23 cellular contexts compared by ENCODE assay signal in genomic region chr21:45213392-45213791, GRCh38.
DNase-seq lines count a peak whose midpoint lies in the region; ATAC-seq, FAIRE-seq and TF ChIP-seq lines count a peak whose summit lies in the region.
"Had no signal": no experiment of that assay in that cellular context is flagged by ENCODE, and none has a peak within 500 bp of the region (broad histone marks: within the 10 kb centered on the region; RNA-seq: fewer than 3 reads in every experiment).

No MANE protein-coding gene starts in this region.

- no peak overlapping the region for H3K4me3 Mint-ChIP-seq in activated CD8-positive, alpha-beta memory T cell treated with anti-CD3 and anti-CD28 coated beads, Interleukin-2, amount 10 ng/mL, durations not matched to agents 7 days and 5 days
- no peak overlapping the region for H3K4me3 Mint-ChIP-seq in activated T-cell treated with anti-CD3 and anti-CD28 coated beads, Interleukin-2, amount 50 U/mL, for 24 hours
- H3K4me3 Mint-ChIP-seq: CD4-positive, alpha-beta memory T cell; GM23338; H9 had no signal

- no peak overlapping the region for H3K9ac ChIP-seq in HepG2 (ENCODE audit: insufficient read depth, low read depth, low read length)
- H3K9ac ChIP-seq: BLaER1 treated with 17β-estradiol and CSF1 and Interleukin-3, amounts not matched to agents 10 nM and 100 nM had no signal

- H3K36me3 ChIP-seq in HepG2 (replicated peaks in 1 of 2; ENCODE audit: control insufficient read depth in 1 of 2, insufficient read depth in 2 of 2, low read length in 2 of 2) (peaks cover 0 to 1% of the 10 kb centered on the region in 2 experiments; a peak in 1 of 5 replicates), right lobe of liver (no peaks in the 10 kb centered on the region), WERI-Rb-1 (peaks cover 21% of the 10 kb centered on the region)
- H3K36me3 ChIP-seq: BE2C had no signal

- no peaks in the 10 kb centered on the region for H3K9me3 ChIP-seq in HepG2 (ENCODE audit: low read length)
- peaks cover 0 to 8% (median 0%) of the 10 kb centered on the region in 4 donors for H3K9me3 ChIP-seq in right lobe of liver
- peaks cover 18% of the 10 kb centered on the region for H3K9me3 ChIP-seq in WERI-Rb-1 (ENCODE audit: severe bottlenecking)
- H3K9me3 ChIP-seq: BE2C had no signal

- no peak for FAIRE-seq in HepG2 (lab: Jason Lieb, UNC)
- FAIRE-seq: GM12878 had no signal

- no peak for DNase-seq in HepG2 (ENCODE audit: low spot score)
- no peak for DNase-seq in right lobe of liver
- peak; percentile 70 for DNase-seq in NCI-H524 treated with DMSO at 0.1 percent for 48 hours (lab: John Stamatoyannopoulos, UW)
- no peak for DNase-seq in WERI-Rb-1
- no peak for DNase-seq in activated CD8-positive, alpha-beta memory T cell treated with anti-CD3 and anti-CD28 coated beads, Interleukin-2, amount 10 ng/mL, durations not matched to agents 7 days and 5 days
- no peak for DNase-seq in activated T-cell treated with anti-CD3 and anti-CD28 coated beads, Interleukin-2, amount 50 U/mL, for 24 hours
- DNase-seq in NCI-H345 (lab: John Stamatoyannopoulos, UW): no peak
- DNase-seq: ACHN; AML-193; BE2C; Calu3; CD4-positive, alpha-beta memory T cell; COR-L47; DMS 273 treated with DMSO at 0.1 percent for 48 hours; DMS79; EL; GDM1; H9 had no signal

- no peak overlapping the region for H3K4me2 ChIP-seq in HepG2 (ENCODE audit: low read depth, low read length)
- H3K4me2 ChIP-seq: BLaER1 treated with 17β-estradiol and CSF1 and Interleukin-3, amounts not matched to agents 10 nM and 100 nM; GM23338 had no signal

- H3K4me1 ChIP-seq in HepG2 (ENCODE audit: insufficient read depth, low read length) (no peaks in the 10 kb centered on the region), right lobe of liver (no peaks in the 10 kb centered on the region)

- in situ Hi-C loops in HepG2 (cut with HindIII; ENCODE audit: extremely low pct_ligation_motif_present, low pct_unique_long_range_greater_than_20kb): no loop called here

- peaks cover 16% of the 10 kb centered on the region for H3K9me3 Mint-ChIP-seq in activated CD8-positive, alpha-beta memory T cell treated with anti-CD3 and anti-CD28 coated beads, Interleukin-2, amount 10 ng/mL, durations not matched to agents 7 days and 5 days (ENCODE audit: low read depth)
- peaks cover 9% of the 10 kb centered on the region for H3K9me3 Mint-ChIP-seq in activated T-cell treated with anti-CD3 and anti-CD28 coated beads, Interleukin-2, amount 50 U/mL, for 24 hours

- H3K4me1 Mint-ChIP-seq in activated CD8-positive, alpha-beta memory T cell treated with anti-CD3 and anti-CD28 coated beads, Interleukin-2, amount 10 ng/mL, durations not matched to agents 7 days and 5 days: peaks cover 19% of the 10 kb centered on the region
- peaks cover 15% of the 10 kb centered on the region for H3K4me1 Mint-ChIP-seq in activated T-cell treated with anti-CD3 and anti-CD28 coated beads, Interleukin-2, amount 50 U/mL, for 24 hours (ENCODE audit: low read depth)
- H3K4me1 Mint-ChIP-seq: GM23338, H9 had no signal

- H3K27me3 ChIP-seq in HepG2 (ENCODE audit: control insufficient read depth in 1 of 2, insufficient read depth in 2 of 2, low read length in 2 of 2) (no peaks in the 10 kb centered on the region), right lobe of liver (no peaks in the 10 kb centered on the region), WERI-Rb-1 (ENCODE audit: insufficient read depth, low read depth, severe bottlenecking) (no peaks in the 10 kb centered on the region)
- H3K27me3 ChIP-seq: BE2C; BLaER1 treated with 17β-estradiol and CSF1 and Interleukin-3, amounts not matched to agents 10 nM and 100 nM had no signal

- H3K27me3 Mint-ChIP-seq in activated CD8-positive, alpha-beta memory T cell treated with anti-CD3 and anti-CD28 coated beads, Interleukin-2, amount 10 ng/mL, durations not matched to agents 7 days and 5 days: no peaks in the 10 kb centered on the region
- no peaks in the 10 kb centered on the region for H3K27me3 Mint-ChIP-seq in activated T-cell treated with anti-CD3 and anti-CD28 coated beads, Interleukin-2, amount 50 U/mL, for 24 hours
- H3K27me3 Mint-ChIP-seq: CD4-positive, alpha-beta memory T cell had no signal

- TF ChIP-seq POLR2A in HepG2 (IDR thresholded peaks at IDR 0.05; ENCODE audit: insufficient read depth in 1 of 2, low read depth in 2 of 2, low read length in 2 of 2) (no peak), right lobe of liver (IDR thresholded peaks at IDR 0.05) (no peak)

- no peak overlapping the region for H2AFZ ChIP-seq in HepG2 (ENCODE audit: low read length)
- H2AFZ ChIP-seq: GM23338 had no signal

- ATAC-seq in HepG2 (no peak), right lobe of liver (no peak)
- ATAC-seq in activated CD8-positive, alpha-beta memory T cell treated with anti-CD3 and anti-CD28 coated beads, Interleukin-2, amount 10 ng/mL, durations not matched to agents 7 days and 5 days: no peak
- ATAC-seq: GM12878, GM23338, HCT116 had no signal

- peaks cover 42% of the 10 kb centered on the region for H3K36me3 Mint-ChIP-seq in activated CD8-positive, alpha-beta memory T cell treated with anti-CD3 and anti-CD28 coated beads, Interleukin-2, amount 10 ng/mL, durations not matched to agents 7 days and 5 days
- H3K36me3 Mint-ChIP-seq in activated T-cell treated with anti-CD3 and anti-CD28 coated beads, Interleukin-2, amount 50 U/mL, for 24 hours (ENCODE audit: low read depth): peaks cover 91% of the 10 kb centered on the region

- POLR2A ChIA-PET in HepG2 (lab: Yijun Ruan, JAX): no interaction called here

- TF ChIP-seq RAD21 in HepG2 (CRISPR knock-in tag; IDR thresholded peaks at IDR 0.05): no peak

- H3K27ac Mint-ChIP-seq in activated CD8-positive, alpha-beta memory T cell treated with anti-CD3 and anti-CD28 coated beads, Interleukin-2, amount 10 ng/mL, durations not matched to agents 7 days and 5 days: no peak overlapping the region
- H3K27ac Mint-ChIP-seq in activated T-cell treated with anti-CD3 and anti-CD28 coated beads, Interleukin-2, amount 50 U/mL, for 24 hours: no peak overlapping the region
- H3K27ac Mint-ChIP-seq: CD4-positive, alpha-beta memory T cell; GM23338; H9 had no signal

- H3K79me2 ChIP-seq in HepG2 (ENCODE audit: insufficient read depth, low read length): no peaks in the 10 kb centered on the region

- H3K27ac ChIP-seq in HepG2 (ENCODE audit: extremely low read length, insufficient read depth, low read length) (no peak overlapping the region), right lobe of liver (no peak overlapping the region), WERI-Rb-1 (peak overlapping the region; percentile 57)
- H3K27ac ChIP-seq: 22Rv1; BLaER1 treated with 17β-estradiol and CSF1 and Interleukin-3, amounts not matched to agents 10 nM and 100 nM had no signal

- H3K4me3 ChIP-seq in HepG2 (replicated peaks in 1 of 3; ENCODE audit: insufficient read depth in 1 of 3, low read depth in 2 of 3, low read length in 3 of 3): no peak overlapping the region
- no peak overlapping the region for H3K4me3 ChIP-seq in right lobe of liver
- no peak overlapping the region for H3K4me3 ChIP-seq in WERI-Rb-1 (ENCODE audit: low read depth, low read length)
- H3K4me3 ChIP-seq: BLaER1 treated with 17β-estradiol and CSF1 and Interleukin-3, amounts not matched to agents 10 nM and 100 nM; GM12878; GM23338 had no signal

- BruUV-seq in HepG2 (replicated peaks; lab: Mats Ljungman, UMichigan): no TSS peak

- TF ChIP-seq EP300 in HepG2 (IDR thresholded peaks at IDR 0.05; ENCODE audit: low read depth in 2 of 2, low read length in 2 of 2) (no peak), HepG2 (CRISPR knock-in tag; IDR thresholded peaks at IDR 0.05; ENCODE audit: borderline replicate concordance) (no peak)

- TF ChIP-seq CTCF in HepG2 (CRISPR knock-in tag; IDR thresholded peaks at IDR 0.05) (no peak), right lobe of liver (IDR thresholded peaks at IDR 0.05) (no peak), WERI-Rb-1 (IDR thresholded peaks at IDR 0.05; ENCODE audit: low read depth, low read length) (no peak)

- H4K20me1 ChIP-seq in HepG2 (ENCODE audit: insufficient read depth, low read length): no peaks in the 10 kb centered on the region

- 60% methylated on average over 2 of the region's 2 CpGs for WGBS in HepG2 (ENCODE audit: low lambda C conversion rate)
- 69% methylated on average over 2 of the region's 2 CpGs for WGBS in right lobe of liver (ENCODE audit: insufficient coverage, low coverage, low lambda C conversion rate, missing lambda C conversion rate)

- CTCF ChIA-PET in HepG2 (lab: Yijun Ruan, JAX; ENCODE audit: low intra/inter-chr PET ratio, low total read pairs): no interaction called here
- CTCF ChIA-PET in activated CD8-positive, alpha-beta memory T cell treated with anti-CD3 and anti-CD28 coated beads, Interleukin-2, amount 10 ng/mL, durations not matched to agents 7 days and 5 days (lab: Charles Lee): no interaction called here

- intact Hi-C loops in HepG2 (cut with micrococcal nuclease; ENCODE audit: unreplicated experiment): no loop called here
- intact Hi-C loops in right lobe of liver (cut with DNase I): no loop called here

TF ChIP-seq in HepG2, 621 proteins besides CTCF, POLR2A, EP300 and RAD21 (continues in another document):
- TF ChIP-seq ZNF432 (CRISPR knock-in tag; IDR thresholded peaks at IDR 0.05; ENCODE audit: borderline replicate concordance) (no peak), ZNF704 (CRISPR knock-in tag; IDR thresholded peaks at IDR 0.05; ENCODE audit: borderline replicate concordance) (no peak), MXD3 (CRISPR knock-in tag; IDR thresholded peaks at IDR 0.05) (no peak), SOX6 (IDR thresholded peaks at IDR 0.05) (no peak), SOX6 (CRISPR knock-in tag; IDR thresholded peaks at IDR 0.05) (no peak), MAFK (conservative IDR thresholded peaks at IDR 0.05 in 1 of 2, IDR thresholded peaks at IDR 0.05 in 1 of 2; ENCODE audit: low read length in 2 of 2) (peak in 1 of 2 experiments; percentile 10; a peak in 1 of 4 replicates), SALL1 (CRISPR knock-in tag; IDR thresholded peaks at IDR 0.05) (no peak), HNRNPK (IDR thresholded peaks at IDR 0.05; ENCODE audit: low read depth, low read length, poor library complexity, severe bottlenecking) (peak; percentile 74), ISL2 (CRISPR knock-in tag; IDR thresholded peaks at IDR 0.05) (no peak)
